Comparison of ENCODE assay signal across 29 cellular contexts in genomic region chr2:170582747-170583463, GRCh38.
DNase-seq lines count a peak whose midpoint lies in the region; FAIRE-seq and TF ChIP-seq lines count a peak whose summit lies in the region.
"Had no signal": no experiment of that assay in that cellular context is flagged by ENCODE, and none has a peak within 500 bp of the region (broad histone marks: within the 10 kb centered on the region; RNA-seq: fewer than 3 reads in every experiment).

No MANE protein-coding gene starts in this region.

- in situ Hi-C loops in HAP-1 (cut with MboI; ENCODE audit: low sequenced_read_pairs), result no loop called here

- H3K36me3 ChIP-seq in HAP-1 (replicated peaks) (no peaks in the 10 kb centered on the region), astrocyte (ENCODE audit: insufficient read depth, low read length) (no peaks in the 10 kb centered on the region)
- H3K36me3 ChIP-seq: pancreas, sigmoid colon, SJSA1, thyroid gland had no signal

- no peaks in the 10 kb centered on the region for H3K36me3 Mint-ChIP-seq in astrocyte (ENCODE audit: low read depth, unreplicated experiment)
- H3K36me3 Mint-ChIP-seq: IgD-negative memory B cell, memory B cell, naive B cell, T-cell had no signal

- H3K4me2 ChIP-seq in astrocyte (ENCODE audit: low read length), result no peak overlapping the region

- H3K27me3 Mint-ChIP-seq in astrocyte (ENCODE audit: low read depth, unreplicated experiment), result no peaks in the 10 kb centered on the region
- H3K27me3 Mint-ChIP-seq: dendritic cell treated with granulocyte-macrophage colony-stimulating factor and Interleukin-4, amounts not matched to agents 40 ng/mL and 50 ng/mL, for 4 days; IgD-negative memory B cell; memory B cell; stimulated activated naive CD8-positive, alpha-beta T cell treated with anti-CD3 and anti-CD28 coated beads, Interleukin-15, Interleukin-2, amounts not matched to agents 100 ng/mL and 50 ng/mL, for 24 hours had no signal

- no peaks in the 10 kb centered on the region for H3K9me3 Mint-ChIP-seq in astrocyte (ENCODE audit: unreplicated experiment)
- H3K9me3 Mint-ChIP-seq: activated naive CD4-positive, alpha-beta T cell treated with anti-CD3 and anti-CD28 coated beads for 36 hours; CD4-positive, alpha-beta T cell; dendritic cell treated with granulocyte-macrophage colony-stimulating factor and Interleukin-4, amounts not matched to agents 40 ng/mL and 50 ng/mL, for 4 days; IgD-negative memory B cell; memory B cell; naive B cell; stimulated activated naive CD8-positive, alpha-beta T cell treated with anti-CD3 and anti-CD28 coated beads, Interleukin-15, Interleukin-2, amounts not matched to agents 100 ng/mL and 50 ng/mL, for 24 hours; T-cell had no signal

- H3K9me3 ChIP-seq in HAP-1 (no peaks in the 10 kb centered on the region), astrocyte (ENCODE audit: insufficient read depth, low read depth, low read length) (no peaks in the 10 kb centered on the region)
- H3K9me3 ChIP-seq: pancreas, sigmoid colon, SJSA1, thyroid gland had no signal

- H3K9ac ChIP-seq in astrocyte (ENCODE audit: low read length), result no peak overlapping the region

- H3K4me3 ChIP-seq in HAP-1 (no peak overlapping the region), astrocyte (ENCODE audit: insufficient read depth, low read depth, low read length) (no peak overlapping the region)
- H3K4me3 ChIP-seq: pancreas, sigmoid colon, SJSA1, thyroid gland had no signal

- peaks cover 13% of the 10 kb centered on the region for H3K4me1 ChIP-seq in HAP-1
- no peaks in the 10 kb centered on the region for H3K4me1 ChIP-seq in astrocyte (ENCODE audit: insufficient read depth, low read length)
- H3K4me1 ChIP-seq: pancreas, SJSA1, thyroid gland had no signal

- DNase-seq in HAP-1 (ENCODE audit: low spot score in 2 of 2) (peak; percentile 58 to 88), astrocyte (ENCODE audit: low read depth) (peak; percentile 0), iPS DF 19.7 (ENCODE audit: low read depth, low spot score) (peak; percentile 7), pons (ENCODE audit: low spot score) (peak; percentile 2), NCI-H526 (lab: John Stamatoyannopoulos, UW) (no peak), NCI-H187 (lab: John Stamatoyannopoulos, UW) (no peak), AG08395 (ENCODE audit: low spot score) (no peak)
- DNase-seq: activated CD4-positive, alpha-beta T cell treated with anti-CD3 and anti-CD28 coated beads for 4 hours; activated naive CD4-positive, alpha-beta T cell treated with anti-CD3 and anti-CD28 coated beads for 36 hours; CD4-positive, alpha-beta T cell; EL; HCEC 1CT; left colon; naive B cell; NCI-H1105; NCI-H2029 treated with DMSO at 0.1 percent for 48 hours; NK-92 treated with Interleukin-12 subunit alpha and Interleukin-12 subunit beta, amount 100 ng/mL, for 24 hours; pancreas; sigmoid colon; stimulated activated CD4-positive, alpha-beta T cell treated with anti-CD3 and anti-CD28 coated beads, Interleukin-15, amount 100 ng/mL, for 24 hours; T-cell; thyroid gland had no signal

- no peak for FAIRE-seq in astrocyte (lab: Jason Lieb, UNC)
- FAIRE-seq: pancreas, RCC 7860 had no signal

- no peaks in the 10 kb centered on the region for H4K20me1 ChIP-seq in astrocyte (ENCODE audit: insufficient read depth, low read length)

- H3K4me3 Mint-ChIP-seq in astrocyte (ENCODE audit: unreplicated experiment), result no peak overlapping the region
- H3K4me3 Mint-ChIP-seq: activated naive CD4-positive, alpha-beta T cell treated with anti-CD3 and anti-CD28 coated beads for 36 hours; CD4-positive, alpha-beta T cell; dendritic cell treated with granulocyte-macrophage colony-stimulating factor and Interleukin-4, amounts not matched to agents 40 ng/mL and 50 ng/mL, for 4 days; IgD-negative memory B cell; memory B cell; naive B cell; stimulated activated naive CD8-positive, alpha-beta T cell treated with anti-CD3 and anti-CD28 coated beads, Interleukin-15, Interleukin-2, amounts not matched to agents 100 ng/mL and 50 ng/mL, for 24 hours; T-cell had no signal

- H3K27me3 ChIP-seq in HAP-1 (ENCODE audit: low read depth), result no peaks in the 10 kb centered on the region
- no peaks in the 10 kb centered on the region for H3K27me3 ChIP-seq in astrocyte (ENCODE audit: insufficient read depth, low read length)
- H3K27me3 ChIP-seq: pancreas, sigmoid colon, thyroid gland had no signal

- H3K27ac Mint-ChIP-seq in astrocyte (ENCODE audit: unreplicated experiment), result no peak overlapping the region
- H3K27ac Mint-ChIP-seq: activated naive CD4-positive, alpha-beta T cell treated with anti-CD3 and anti-CD28 coated beads for 36 hours; CD4-positive, alpha-beta T cell; dendritic cell treated with granulocyte-macrophage colony-stimulating factor and Interleukin-4, amounts not matched to agents 40 ng/mL and 50 ng/mL, for 4 days; IgD-negative memory B cell; memory B cell; naive B cell; stimulated activated naive CD8-positive, alpha-beta T cell treated with anti-CD3 and anti-CD28 coated beads, Interleukin-15, Interleukin-2, amounts not matched to agents 100 ng/mL and 50 ng/mL, for 24 hours; T-cell had no signal

- no peaks in the 10 kb centered on the region for H3K79me2 ChIP-seq in astrocyte (ENCODE audit: insufficient read depth, low read length)

- no peak overlapping the region for H3K27ac ChIP-seq in astrocyte (ENCODE audit: low read depth, low read length)
- H3K27ac ChIP-seq: HL-60, pancreas, sigmoid colon, SJSA1, thyroid gland had no signal

- TF ChIP-seq CTCF in astrocyte (IDR thresholded peaks at IDR 0.05; ENCODE audit: insufficient read depth, low read depth, low read length), result no peak

- no peaks in the 10 kb centered on the region for H3K4me1 Mint-ChIP-seq in astrocyte (ENCODE audit: low read depth, unreplicated experiment)
- H3K4me1 Mint-ChIP-seq: IgD-negative memory B cell, memory B cell, naive B cell, T-cell had no signal

- H2AFZ ChIP-seq in astrocyte (ENCODE audit: low read depth, low read length), result no peak overlapping the region

Comparison
In these comparisons a context has a peak if more than half of its experiments do, and no peak if none do; other contexts are left out.
1. DNase-seq: peak in HAP-1 (2 of 2), astrocyte (single experiment), iPS DF 19.7 (single experiment) and pons (single experiment); none in NCI-H526 (0 of 2), NCI-H187 (0 of 2) and AG08395 (single experiment).